In genomic region chr16:81003610-81004460, GRCh38 we compare ENCODE assay signal across 8 cellular contexts.
DNase-seq lines count a peak whose midpoint lies in the region; ATAC-seq, FAIRE-seq and TF ChIP-seq lines count a peak whose summit lies in the region.

No MANE protein-coding gene starts in this region.

- no peak for ATAC-seq in effector memory CD8-positive, alpha-beta T cell (replicated peaks)
- no peak for ATAC-seq in GM18505 (IDR thresholded peaks at IDR 0.05; ENCODE audit: unreplicated experiment)

- no peak overlapping the region for H3K27ac ChIP-seq in DOHH2 (ENCODE audit: low read depth, low read length)
- no peak overlapping the region for H3K27ac ChIP-seq in rectal smooth muscle tissue (ENCODE audit: low read depth, low read length)

- peaks cover 41% of the 10 kb centered on the region for H3K4me1 ChIP-seq in DOHH2 (ENCODE audit: control insufficient read depth, low read length)
- peaks cover 8% of the 10 kb centered on the region for H3K4me1 ChIP-seq in rectal smooth muscle tissue (ENCODE audit: control insufficient read depth, insufficient read depth, low read length)

- peaks cover 27% of the 10 kb centered on the region for H3K36me3 ChIP-seq in DOHH2 (ENCODE audit: control insufficient read depth, low read length)
- no peaks in the 10 kb centered on the region for H3K36me3 ChIP-seq in rectal smooth muscle tissue (ENCODE audit: control insufficient read depth, insufficient read depth, low read length)

- no peaks in the 10 kb centered on the region for H3K9me3 Mint-ChIP-seq in effector memory CD8-positive, alpha-beta T cell

- TF ChIP-seq POLR2A in GM18505 (IDR thresholded peaks at IDR 0.05; ENCODE audit: borderline replicate concordance, extremely low read depth, insufficient read depth, insufficient read length) = no peak

- H3K4me2 ChIP-seq in DOHH2 (ENCODE audit: low read length) = peak overlapping the region; percentile 84

- no peaks in the 10 kb centered on the region for H3K9me3 ChIP-seq in DOHH2 (ENCODE audit: control insufficient read depth, insufficient read depth, low read length)

- no peaks in the 10 kb centered on the region for H3K9me2 ChIP-seq in DOHH2 (replicated peaks; ENCODE audit: control insufficient read depth, low read length)

- H3K27ac Mint-ChIP-seq in effector memory CD8-positive, alpha-beta T cell = peak overlapping the region; percentile 92 to 99

- peak; percentile 35 for DNase-seq in RKO (ENCODE audit: low spot score)
- no peak for DNase-seq in effector memory CD8-positive, alpha-beta T cell
- DNase-seq in D721Med (ENCODE audit: insufficient read length, low spot score) = no peak
- no peak for DNase-seq in middle frontal gyrus (ENCODE audit: extremely low spot score, low spot score)
- DNase-seq in NCI-H2081 (lab: John Stamatoyannopoulos, UW) = no peak

- H3K27me3 ChIP-seq in DOHH2 (ENCODE audit: control insufficient read depth, low read length) = no peaks in the 10 kb centered on the region
- no peaks in the 10 kb centered on the region for H3K27me3 ChIP-seq in rectal smooth muscle tissue (ENCODE audit: control insufficient read depth, insufficient read depth, low read length)

- no peak overlapping the region for H3K9ac ChIP-seq in rectal smooth muscle tissue (ENCODE audit: low read length)

- no peaks in the 10 kb centered on the region for H3K27me3 Mint-ChIP-seq in effector memory CD8-positive, alpha-beta T cell

- H3F3A ChIP-seq in DOHH2 (ENCODE audit: control insufficient read depth, insufficient read depth) = peaks cover 5% of the 10 kb centered on the region; the same call in 1 of the 2 replicates

- peaks cover 92% of the 10 kb centered on the region for H3K79me2 ChIP-seq in DOHH2 (ENCODE audit: control insufficient read depth, low read length)

- no peak for TF ChIP-seq CTCF in DOHH2 (IDR thresholded peaks at IDR 0.05; ENCODE audit: low read depth, low read length, poor library complexity, severe bottlenecking)
- no peak for TF ChIP-seq CTCF in D721Med (IDR thresholded peaks at IDR 0.05; ENCODE audit: insufficient read depth, missing control alignments)

- 0 out of 2 replicates have a peak overlapping the region, but pooled peaks have one; percentile 8 for H3K4me3 ChIP-seq in DOHH2 (ENCODE audit: low read length)
- peak overlapping the region; percentile 2 for H3K4me3 ChIP-seq in rectal smooth muscle tissue (ENCODE audit: low read length)

- peak overlapping the region; percentile 90 to 91 for H3K4me3 Mint-ChIP-seq in effector memory CD8-positive, alpha-beta T cell

- H3K4me1 Mint-ChIP-seq in effector memory CD8-positive, alpha-beta T cell (ENCODE audit: low read depth in 2 of 2) = peaks cover 46 to 64% of the 10 kb centered on the region in 2 donors

- H4K20me1 ChIP-seq in DOHH2 (ENCODE audit: control insufficient read depth, insufficient read depth, low read depth, low read length) = peaks cover 35% of the 10 kb centered on the region

- no peak for FAIRE-seq in D721Med (lab: Jason Lieb, UNC)

- peaks cover 44% of the 10 kb centered on the region for H3K36me3 Mint-ChIP-seq in effector memory CD8-positive, alpha-beta T cell (ENCODE audit: insufficient read depth)
